Comparison of ENCODE assay signal across 8 cellular contexts in the genomic region with DNA sequence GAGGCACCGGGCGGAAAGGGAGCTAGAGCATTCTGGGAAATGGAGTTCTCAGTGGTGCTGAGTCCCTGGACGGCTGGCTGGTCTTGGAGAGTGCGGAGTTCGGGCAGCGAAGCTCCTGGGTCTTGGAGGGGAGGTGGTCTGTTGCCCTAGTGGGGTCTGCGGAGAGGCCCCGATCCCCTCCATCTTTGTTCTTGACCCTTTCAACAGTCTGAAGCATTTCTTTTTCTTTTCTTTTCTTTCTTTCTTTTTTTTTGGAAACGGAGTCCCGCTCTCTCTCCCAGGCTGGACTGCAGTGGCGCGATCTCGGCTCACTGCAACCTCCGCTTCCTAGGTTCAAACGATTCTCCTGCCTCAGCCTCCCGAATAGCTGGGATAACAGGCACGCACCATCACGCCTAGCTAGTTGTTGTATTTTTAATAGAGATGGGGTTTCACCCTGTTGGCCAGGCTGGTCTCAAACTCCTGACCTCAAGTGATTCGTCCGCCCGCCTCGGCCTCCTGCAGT. TPM values are rescaled to one million over a fixed set of nuclear protein-coding genes. Genes with fewer than 3 reads are reported as not detected.
DNase-seq lines count a peak whose midpoint lies in the region; TF ChIP-seq lines count a peak whose summit lies in the region.

No MANE protein-coding gene starts in this region.

- intact Hi-C loops in CD4-positive, alpha-beta memory T cell (cut with micrococcal nuclease) = loop anchor here (1.0 to 2.0 kb wide), 12 partner anchors 23 to 279 kb away; a partner anchor contains a TSS
- intact Hi-C loops in PC-9 (cut with micrococcal nuclease; ENCODE audit: unreplicated experiment) = loop anchor here (1.0 to 10.0 kb wide), 3 partner anchors 23 to 401 kb away; a partner anchor contains a TSS

- no peak for TF ChIP-seq CTCF in PC-9 (conservative IDR thresholded peaks at IDR 0.05)
- no peak for TF ChIP-seq CTCF in epithelial cell of esophagus (IDR thresholded peaks at IDR 0.05; ENCODE audit: insufficient read depth, low read depth, low read length, missing control alignments)
- TF ChIP-seq CTCF in osteoblast (IDR thresholded peaks at IDR 0.05; ENCODE audit: extremely low read depth, low read depth, low read length) = no peak

- H3K9me2 ChIP-seq in PC-9 (ENCODE audit: insufficient read depth) = no peaks in the 10 kb centered on the region

- H3K4me3 Mint-ChIP-seq in CD4-positive, alpha-beta memory T cell = peak overlapping the region; percentile 88 to 100 (median 97)

- no peak for DNase-seq in CD4-positive, alpha-beta memory T cell
- DNase-seq in PC-9 (no peak), epithelial cell of esophagus (ENCODE audit: low read depth) (no peak), osteoblast (ENCODE audit: insufficient read length, low spot score, missing footprints) (no peak), DMS79 (lab: John Stamatoyannopoulos, UW) (no peak), putamen (ENCODE audit: low spot score) (no peak), SKM-1 treated with dmso at 0.1 percent for 144 hours (lab: John Stamatoyannopoulos, UW; ENCODE audit: unreplicated experiment) (no peak)
- DNase-seq in stimulated activated CD8-positive, alpha-beta memory T cell treated with anti-CD3 and anti-CD28 coated beads, Interleukin-4, amount 100 ng/mL, for 48 hours = no peak

- H2AFZ ChIP-seq in PC-9 = peak overlapping the region; percentile 91
- peak overlapping the region; percentile 97 for H2AFZ ChIP-seq in osteoblast (ENCODE audit: low read length)

- no peaks in the 10 kb centered on the region for H3K9me3 ChIP-seq in CD4-positive, alpha-beta memory T cell (ENCODE audit: control insufficient read depth in 1 of 2, low read length in 2 of 2)
- H3K9me3 ChIP-seq in PC-9 (ENCODE audit: insufficient read depth, low read depth) (no peaks in the 10 kb centered on the region), osteoblast (ENCODE audit: low read depth, low read length) (no peaks in the 10 kb centered on the region)

- H3F3A ChIP-seq in PC-9 (ENCODE audit: insufficient read depth, low read depth) = peaks cover 19% of the 10 kb centered on the region; the same call in 1 of the 2 replicates

- POLR2A ChIA-PET in CD4-positive, alpha-beta memory T cell (lab: Charles Lee; ENCODE audit: partially characterized antibody) = interaction anchor here (0.6 to 3.7 kb wide), 18 partner anchors 13 to 973 kb away, joined by 3 to 47 read pairs (median 4); a partner anchor contains a TSS
- POLR2A ChIA-PET in PC-9 (lab: Charles Lee; ENCODE audit: unreplicated experiment) = interaction anchor here (0.5 to 1.0 kb wide), 8 partner anchors 39 to 409 kb away, joined by 3 to 10 read pairs (median 4); a partner anchor contains a TSS

- BruUV-seq in PC-9 (replicated peaks; lab: Mats Ljungman, UMichigan) = no TSS peak

- peak overlapping the region; percentile 47 to 84 for H3K4me3 ChIP-seq in CD4-positive, alpha-beta memory T cell (ENCODE audit: low read length in 2 of 2)
- H3K4me3 ChIP-seq in PC-9 (peak overlapping the region; percentile 67; the same call in 1 of the 2 replicates), epithelial cell of esophagus (ENCODE audit: low read length) (peak overlapping the region; percentile 99), osteoblast (ENCODE audit: insufficient read depth, low read length) (peak overlapping the region; percentile 83)

- peaks cover 15 to 36% (median 24%) of the 10 kb centered on the region in 4 donors for H3K4me1 Mint-ChIP-seq in CD4-positive, alpha-beta memory T cell

- H3K36me3 ChIP-seq in CD4-positive, alpha-beta memory T cell (ENCODE audit: insufficient read depth, low read length) = peaks cover 6% of the 10 kb centered on the region
- peaks cover 14% of the 10 kb centered on the region; the same call in 1 of the 2 replicates for H3K36me3 ChIP-seq in PC-9 (ENCODE audit: low read depth)
- peaks cover 18% of the 10 kb centered on the region for H3K36me3 ChIP-seq in osteoblast (ENCODE audit: insufficient read depth, low read length)

- H3K9me3 Mint-ChIP-seq in CD4-positive, alpha-beta memory T cell = peaks cover 0 to 6% (median 0%) of the 10 kb centered on the region in 8 donors

- H3K79me2 ChIP-seq in PC-9 (ENCODE audit: low read depth) (peaks cover 42% of the 10 kb centered on the region), osteoblast (ENCODE audit: insufficient read depth, low read length) (peaks cover 43% of the 10 kb centered on the region)

- H3K27me3 Mint-ChIP-seq in CD4-positive, alpha-beta memory T cell = peaks cover 1 to 6% of the 10 kb centered on the region in 2 donors

- H4K20me1 ChIP-seq in PC-9 (ENCODE audit: insufficient read depth) (peaks cover 8% of the 10 kb centered on the region; the same call in 1 of the 2 replicates), osteoblast (ENCODE audit: insufficient read depth, low read length) (no peaks in the 10 kb centered on the region)

- peaks cover 23% of the 10 kb centered on the region for H3K4me1 ChIP-seq in CD4-positive, alpha-beta memory T cell (ENCODE audit: insufficient read depth, low read length)
- H3K4me1 ChIP-seq in PC-9 (replicated peaks; ENCODE audit: insufficient read depth) (peaks cover 15% of the 10 kb centered on the region), osteoblast (ENCODE audit: insufficient read depth, low read length) (peaks cover 7% of the 10 kb centered on the region)

- CTCF ChIA-PET in CD4-positive, alpha-beta memory T cell (lab: Charles Lee; ENCODE audit: partially characterized antibody) = interaction anchor here (0.6 to 4.3 kb wide), 10 partner anchors 20 to 891 kb away, joined by 3 to 38 read pairs (median 6); a partner anchor contains a TSS
- CTCF ChIA-PET in PC-9 (lab: Charles Lee) = interaction anchor here (0.7 to 1.5 kb wide), 5 partner anchors 19 to 214 kb away, joined by 3 to 6 read pairs (median 4); no protein-coding TSS in a partner anchor

- no peaks in the 10 kb centered on the region for H3K27me3 ChIP-seq in CD4-positive, alpha-beta memory T cell (ENCODE audit: insufficient read depth, low read length)
- H3K27me3 ChIP-seq in PC-9 (ENCODE audit: insufficient read depth, low read depth) (peaks cover 47% of the 10 kb centered on the region), osteoblast (ENCODE audit: insufficient read depth, low read length) (peaks cover 43% of the 10 kb centered on the region)

- peak overlapping the region; percentile 68 to 100 (median 97) for H3K27ac Mint-ChIP-seq in CD4-positive, alpha-beta memory T cell

- H3K36me3 Mint-ChIP-seq in CD4-positive, alpha-beta memory T cell = peaks cover 5 to 13% of the 10 kb centered on the region in 2 donors

- H3K27ac ChIP-seq in CD4-positive, alpha-beta memory T cell (ENCODE audit: low read depth, low read length) = peak overlapping the region; percentile 0
- H3K27ac ChIP-seq in PC-9 (no peak overlapping the region), osteoblast (ENCODE audit: low read depth, low read length) (no peak overlapping the region)

- H3K4me2 ChIP-seq in PC-9 (peak overlapping the region; percentile 75), osteoblast (ENCODE audit: insufficient read depth, low read length) (peak overlapping the region; percentile 90)

RNA-seq across cellular contexts. Expression of a gene that starts 0.4 kb away (rescaled TPM):
- 10 to 100 TPM; 93.9 to 98.2 TPM for total RNA-seq in CD4-positive, alpha-beta memory T cell
- 10 to 100 TPM in 1 of 2 donors, 1 to 10 TPM in 1; 6.0 to 17.5 TPM for polyA plus RNA-seq in CD4-positive, alpha-beta memory T cell
- total RNA-seq in PC-9 (2021) = 85.5 and 121 TPM in 2 replicates
- total RNA-seq in osteoblast = 30.6 and 42.0 TPM in 2 replicates

RNA-seq across cellular contexts. Expression of a gene that starts 0.7 kb away (rescaled TPM):
- total RNA-seq in CD4-positive, alpha-beta memory T cell = not detected
- polyA plus RNA-seq in CD4-positive, alpha-beta memory T cell = not detected
- not detected in 2 replicates for total RNA-seq in PC-9 (2021)
- total RNA-seq in osteoblast = not detected in 2 replicates

RNA-seq across cellular contexts. Expression of a gene that starts 22.6 kb away (rescaled TPM):
- 10 to 100 TPM; 33.7 to 35.8 TPM for total RNA-seq in CD4-positive, alpha-beta memory T cell
- polyA plus RNA-seq in CD4-positive, alpha-beta memory T cell = 1 to 10 TPM; 2.4 to 8.2 TPM
- total RNA-seq in PC-9 (2021) (24.7 and 29.8 TPM in 2 replicates), osteoblast (28.6 and 35.8 TPM in 2 replicates)

RNA-seq across cellular contexts. Expression of a gene that starts 39.0 kb away (rescaled TPM):
- 10 to 100 TPM; 12.9 to 15.1 TPM for total RNA-seq in CD4-positive, alpha-beta memory T cell
- under 1 TPM; 0.10 to 0.87 TPM for polyA plus RNA-seq in CD4-positive, alpha-beta memory T cell
- total RNA-seq in PC-9 (2021) (13.6 TPM in 2 replicates), osteoblast (2.1 and 3.3 TPM in 2 replicates)

RNA-seq across cellular contexts. Expression of a gene that starts 48.3 kb away (rescaled TPM):
- under 1 TPM; 0.29 to 0.39 TPM for total RNA-seq in CD4-positive, alpha-beta memory T cell
- not detected for polyA plus RNA-seq in CD4-positive, alpha-beta memory T cell
- 0.38 and 0.39 TPM in 2 replicates for total RNA-seq in PC-9 (2021)
- total RNA-seq in osteoblast = under 0.01 and 0.29 TPM in 2 replicates
